ENCODE assay signal across 8 cellular contexts in genomic region chr19:55406869-55407624, GRCh38. TPM values are rescaled to one million over a fixed set of nuclear protein-coding genes. Genes with fewer than 3 reads are reported as not detected.
A peak's percentile ranks its signal among the peaks of the same experiment; 100 is the strongest.
DNase-seq lines count a peak whose midpoint lies in the region; ATAC-seq and TF ChIP-seq lines count a peak whose summit lies in the region.

No MANE protein-coding gene starts in this region.

- peak overlapping the region; percentile 89 for H3K27ac Mint-ChIP-seq in activated T-cell treated with anti-CD3 and anti-CD28 coated beads, Interleukin-2, amount 50 U/mL, for 72 hours

- no peak for DNase-seq in activated T-cell treated with anti-CD3 and anti-CD28 coated beads, Interleukin-2, amount 50 U/mL, for 72 hours
- DNase-seq in fibroblast of pulmonary artery (ENCODE audit: low read depth) = peak; percentile 41
- peak; percentile 92 for DNase-seq in osteoblast (ENCODE audit: insufficient read length, low spot score, missing footprints)
- DNase-seq in effector CD4-positive, alpha-beta T cell = no peak

- H3K4me1 ChIP-seq in osteoblast (ENCODE audit: insufficient read depth, low read length) = peaks cover 22% of the 10 kb centered on the region

- H4K20me1 ChIP-seq in osteoblast (ENCODE audit: insufficient read depth, low read length) = peaks cover 33% of the 10 kb centered on the region

- peak overlapping the region; percentile 88 to 95 for H3K4me3 Mint-ChIP-seq in activated T-cell treated with anti-CD3 and anti-CD28 coated beads, Interleukin-2, amount 50 U/mL, for 72 hours

- H3K9me3 Mint-ChIP-seq in activated T-cell treated with anti-CD3 and anti-CD28 coated beads, Interleukin-2, amount 50 U/mL, for 72 hours = peaks cover 0 to 2% of the 10 kb centered on the region in 2 donors

- ATAC-seq in GM18505 (IDR thresholded peaks at IDR 0.05; ENCODE audit: unreplicated experiment) (peak; percentile 21), HG03469 (IDR thresholded peaks at IDR 0.05; ENCODE audit: unreplicated experiment) (peak; percentile 4), HG02588 (IDR thresholded peaks at IDR 0.05; ENCODE audit: unreplicated experiment) (no peak)
- no peak for ATAC-seq in activated T-cell treated with anti-CD3 and anti-CD28 coated beads, Interleukin-2, amount 50 U/mL, for 72 hours (replicated peaks in 1 of 2)

- peaks cover 6% of the 10 kb centered on the region for H3K27me3 Mint-ChIP-seq in activated T-cell treated with anti-CD3 and anti-CD28 coated beads, Interleukin-2, amount 50 U/mL, for 72 hours (ENCODE audit: low read depth)

- H3K9me3 ChIP-seq in osteoblast (ENCODE audit: low read depth, low read length) = no peaks in the 10 kb centered on the region

- no peak for TF ChIP-seq POLR2A in GM18505 (IDR thresholded peaks at IDR 0.05; ENCODE audit: borderline replicate concordance, extremely low read depth, insufficient read depth, insufficient read length)

- TF ChIP-seq CTCF in 22Rv1 (IDR thresholded peaks at IDR 0.05) = no peak
- TF ChIP-seq CTCF in fibroblast of pulmonary artery (IDR thresholded peaks at IDR 0.05; ENCODE audit: low read length, missing control alignments) = no peak
- no peak for TF ChIP-seq CTCF in osteoblast (IDR thresholded peaks at IDR 0.05; ENCODE audit: extremely low read depth, low read depth, low read length)

- H3K79me2 ChIP-seq in osteoblast (ENCODE audit: insufficient read depth, low read length) = peaks cover 45% of the 10 kb centered on the region

- peaks cover 18 to 28% of the 10 kb centered on the region in 2 donors for H3K36me3 Mint-ChIP-seq in activated T-cell treated with anti-CD3 and anti-CD28 coated beads, Interleukin-2, amount 50 U/mL, for 72 hours (ENCODE audit: insufficient read depth in 2 of 2)

- H3K27ac ChIP-seq in 22Rv1 = peak overlapping the region; percentile 94
- H3K27ac ChIP-seq in osteoblast (ENCODE audit: low read depth, low read length) = peak overlapping the region; percentile 93

- peaks cover 3% of the 10 kb centered on the region for H3K27me3 ChIP-seq in osteoblast (ENCODE audit: insufficient read depth, low read length)

- H3K4me2 ChIP-seq in osteoblast (ENCODE audit: insufficient read depth, low read length) = peak overlapping the region; percentile 81

- H3K4me1 Mint-ChIP-seq in activated T-cell treated with anti-CD3 and anti-CD28 coated beads, Interleukin-2, amount 50 U/mL, for 72 hours (ENCODE audit: low read depth) = peaks cover 37% of the 10 kb centered on the region

- peaks cover 35% of the 10 kb centered on the region for H3K36me3 ChIP-seq in osteoblast (ENCODE audit: insufficient read depth, low read length)

- H3K4me3 ChIP-seq in fibroblast of pulmonary artery (replicated peaks; ENCODE audit: low read depth, low read length) = peak overlapping the region; percentile 79
- H3K4me3 ChIP-seq in osteoblast (ENCODE audit: insufficient read depth, low read length) = peak overlapping the region; percentile 87

- H2AFZ ChIP-seq in osteoblast (ENCODE audit: low read length) = no peak overlapping the region

RNA-seq across cellular contexts. Expression of gene UBE2S, which starts 0.5 kb away (rescaled TPM):
- 100 to 1,000 TPM; 192 to 223 TPM for total RNA-seq in activated T-cell treated with anti-CD3 and anti-CD28 coated beads, Interleukin-2, amount 50 U/mL, for 72 hours
- total RNA-seq in osteoblast = 37.3 and 66.9 TPM in 2 replicates

RNA-seq across cellular contexts. Expression of gene RPL28, which starts 21.3 kb away (rescaled TPM):
- total RNA-seq in activated T-cell treated with anti-CD3 and anti-CD28 coated beads, Interleukin-2, amount 50 U/mL, for 72 hours = 1,000 to 10,000 TPM; 3,217 to 3,413 TPM
- 223 and 310 TPM in 2 replicates for total RNA-seq in osteoblast

RNA-seq across cellular contexts. Expression of gene TMEM238, which starts 23.0 kb away (rescaled TPM):
- 10 to 100 TPM in 1 of 2 donors, 1 to 10 TPM in 1; 7.5 to 11.7 TPM for total RNA-seq in activated T-cell treated with anti-CD3 and anti-CD28 coated beads, Interleukin-2, amount 50 U/mL, for 72 hours
- total RNA-seq in osteoblast = 0.29 TPM in 1 of 2 replicates, not detected in the other

RNA-seq across cellular contexts. Expression of gene TMEM190, which starts 30.4 kb away (rescaled TPM):
- not detected for total RNA-seq in activated T-cell treated with anti-CD3 and anti-CD28 coated beads, Interleukin-2, amount 50 U/mL, for 72 hours
- total RNA-seq in osteoblast = not detected in 2 replicates

RNA-seq across cellular contexts. Expression of gene SHISA7, which starts 36.1 kb away (rescaled TPM):
- total RNA-seq in activated T-cell treated with anti-CD3 and anti-CD28 coated beads, Interleukin-2, amount 50 U/mL, for 72 hours = under 1 TPM in 1 of 2 donors, not detected in 1; 0.17 TPM
- not detected in 2 replicates for total RNA-seq in osteoblast

Comparison
In these comparisons a context has a peak if more than half of its experiments do, and no peak if none do; other contexts are left out.
1. ATAC-seq: peak in GM18505 (single experiment) and HG03469 (single experiment); none in activated T-cell treated with anti-CD3 and anti-CD28 coated beads, Interleukin-2, amount 50 U/mL, for 72 hours (0 of 2) and HG02588 (single experiment).
2. DNase-seq: peak in fibroblast of pulmonary artery (single experiment) and osteoblast (single experiment); none in activated T-cell treated with anti-CD3 and anti-CD28 coated beads, Interleukin-2, amount 50 U/mL, for 72 hours (0 of 2) and effector CD4-positive, alpha-beta T cell (single experiment).
3. RNA of gene RPL28, which starts 21.3 kb away (total RNA-seq): 3,217 to 3,413 TPM in activated T-cell treated with anti-CD3 and anti-CD28 coated beads, Interleukin-2, amount 50 U/mL, for 72 hours; 223 to 310 TPM in osteoblast; every median in the first group is over 10 times any median in the second.